ENCODE assay signal across 17 cellular contexts in genomic region chr6:134983823-134984222, GRCh38.
"Had no signal": no experiment of that assay in that cellular context is flagged by ENCODE, and none has a peak within 500 bp of the region (broad histone marks: within the 10 kb centered on the region; RNA-seq: fewer than 3 reads in every experiment).

No MANE protein-coding gene starts in this region.

- H3K27ac ChIP-seq: esophagus squamous epithelium, left lung, neural progenitor cell, pancreas, thyroid gland, vagina had no signal

- DNase-seq: activated naive CD4-positive, alpha-beta T cell treated with anti-CD3 and anti-CD28 coated beads, Interleukin-2, amount 50 U/mL, for 16 hours; activated T-cell treated with anti-CD3 and anti-CD28 coated beads, Interleukin-2, amount 50 U/mL, for 72 hours; amygdala; endodermal cell; esophagus squamous epithelium; foreskin melanocyte; head of caudate nucleus; left lung; mesendoderm; pancreas; stimulated activated CD4-positive, alpha-beta T cell treated with anti-CD3 and anti-CD28 coated beads, Interleukin-4, amount 100 ng/mL, for 24 hours; T1000; thyroid gland had no signal

- H3K9me3 ChIP-seq: esophagus squamous epithelium, left lung, pancreas, thyroid gland, vagina had no signal

- H3K9me3 Mint-ChIP-seq: activated T-cell treated with anti-CD3 and anti-CD28 coated beads, Interleukin-2, amount 50 U/mL, for 72 hours; brain; endodermal cell; neural progenitor cell had no signal

- H3K27me3 Mint-ChIP-seq: brain had no signal

- H3K4me2 ChIP-seq: neural progenitor cell had no signal

- H3K4me3 ChIP-seq: esophagus squamous epithelium, left lung, neural progenitor cell, pancreas, thyroid gland, vagina had no signal

- H3K9ac ChIP-seq: neural progenitor cell had no signal

- ATAC-seq: activated T-cell treated with anti-CD3 and anti-CD28 coated beads, Interleukin-2, amount 50 U/mL, for 72 hours; left lung had no signal

- FAIRE-seq: islet of Langerhans, pancreas had no signal

- H2AFZ ChIP-seq: neural progenitor cell had no signal

- H3K4me1 Mint-ChIP-seq: brain, neural progenitor cell had no signal

- H3K4me1 ChIP-seq: esophagus squamous epithelium, left lung, pancreas, thyroid gland, vagina had no signal

- H3K36me3 ChIP-seq: neural progenitor cell had no signal

- H3K4me3 Mint-ChIP-seq: brain, endodermal cell, neural progenitor cell had no signal

- H3K27me3 ChIP-seq: esophagus squamous epithelium, left lung, neural progenitor cell, pancreas, thyroid gland, vagina had no signal

- H3K27ac Mint-ChIP-seq: activated T-cell treated with anti-CD3 and anti-CD28 coated beads, Interleukin-2, amount 50 U/mL, for 72 hours; endodermal cell; neural progenitor cell had no signal
